In genomic region chr5:134567651-134568338, GRCh38 we compare ENCODE assay signal across 10 cellular contexts. TPM values are rescaled to one million over a fixed set of nuclear protein-coding genes. Genes with fewer than 3 reads are reported as not detected.
A peak's percentile ranks its signal among the peaks of the same experiment; 100 is the strongest.
DNase-seq lines count a peak whose midpoint lies in the region; ATAC-seq and TF ChIP-seq lines count a peak whose summit lies in the region.
"Had no signal": no experiment of that assay in that cellular context is flagged by ENCODE, and none has a peak within 500 bp of the region (broad histone marks: within the 10 kb centered on the region; RNA-seq: fewer than 3 reads in every experiment).

No MANE protein-coding gene starts in this region.

- H3K4me3 Mint-ChIP-seq in activated naive CD4-positive, alpha-beta T cell treated with anti-CD3 and anti-CD28 coated beads, Interleukin-2, amount 50 U/mL, for 24 hours, result no peak overlapping the region
- no peak overlapping the region for H3K4me3 Mint-ChIP-seq in memory B cell

- no peaks in the 10 kb centered on the region for H3K27me3 Mint-ChIP-seq in activated naive CD4-positive, alpha-beta T cell treated with anti-CD3 and anti-CD28 coated beads, Interleukin-2, amount 50 U/mL, for 24 hours
- no peaks in the 10 kb centered on the region for H3K27me3 Mint-ChIP-seq in memory B cell

- intact Hi-C loops in upper lobe of right lung (cut with DNase I) (no loop called here), head of caudate nucleus (cut with DNase I) (no loop called here)

- peak overlapping the region; percentile 76 for H3K27ac Mint-ChIP-seq in activated naive CD4-positive, alpha-beta T cell treated with anti-CD3 and anti-CD28 coated beads, Interleukin-2, amount 50 U/mL, for 24 hours
- H3K27ac Mint-ChIP-seq in memory B cell, result peak overlapping the region; percentile 49

- H3K36me3 ChIP-seq in upper lobe of right lung, result peaks cover 100% of the 10 kb centered on the region

- H3K9me3 ChIP-seq in upper lobe of right lung, result no peaks in the 10 kb centered on the region

- H3K9me3 Mint-ChIP-seq in activated naive CD4-positive, alpha-beta T cell treated with anti-CD3 and anti-CD28 coated beads, Interleukin-2, amount 50 U/mL, for 24 hours, result no peaks in the 10 kb centered on the region
- no peaks in the 10 kb centered on the region for H3K9me3 Mint-ChIP-seq in memory B cell

- no peak overlapping the region for H3K4me3 ChIP-seq in upper lobe of right lung

- no peak for ATAC-seq in memory B cell (ENCODE audit: low read depth)
- ATAC-seq in upper lobe of right lung, result peak; percentile 79
- no peak for ATAC-seq in HG02642 (IDR thresholded peaks at IDR 0.05; ENCODE audit: poor library complexity, unreplicated experiment)

- peaks cover 10% of the 10 kb centered on the region for H3K36me3 Mint-ChIP-seq in activated naive CD4-positive, alpha-beta T cell treated with anti-CD3 and anti-CD28 coated beads, Interleukin-2, amount 50 U/mL, for 24 hours
- peaks cover 47% of the 10 kb centered on the region for H3K36me3 Mint-ChIP-seq in memory B cell

- H3K27ac ChIP-seq in caudate nucleus (ENCODE audit: low read depth, low read length), result peak overlapping the region; percentile 4
- peak overlapping the region; percentile 58 for H3K27ac ChIP-seq in upper lobe of right lung

- DNase-seq in activated naive CD4-positive, alpha-beta T cell treated with Interleukin-2 at 50 U/mL for 16 hours, result no peak
- no peak for DNase-seq in caudate nucleus (lab: John Stamatoyannopoulos, UW)
- DNase-seq in memory B cell (ENCODE audit: low spot score in 2 of 2), result no peak
- DNase-seq in upper lobe of right lung, result no peak
- no peak for DNase-seq in NCI-H2107 treated with DMSO at 0.1 percent for 48 hours (lab: John Stamatoyannopoulos, UW; ENCODE audit: unreplicated experiment)
- no peak for DNase-seq in head of caudate nucleus
- DNase-seq: activated CD8-positive, alpha-beta memory T cell treated with anti-CD3 and anti-CD28 coated beads, Interleukin-2, amount 50 U/mL, for 48 hours; NCI-H82 had no signal

- no peak for TF ChIP-seq CTCF in upper lobe of right lung (IDR thresholded peaks at IDR 0.05)

- no peaks in the 10 kb centered on the region for H3K4me1 Mint-ChIP-seq in activated naive CD4-positive, alpha-beta T cell treated with anti-CD3 and anti-CD28 coated beads, Interleukin-2, amount 50 U/mL, for 24 hours
- H3K4me1 Mint-ChIP-seq in memory B cell, result peaks cover 19% of the 10 kb centered on the region

- H3K4me1 ChIP-seq in upper lobe of right lung, result peaks cover 34% of the 10 kb centered on the region

- no peaks in the 10 kb centered on the region for H3K27me3 ChIP-seq in upper lobe of right lung

RNA-seq across cellular contexts. Expression of gene JADE2, which starts 42.3 kb away (rescaled TPM):
- 86.7 TPM for total RNA-seq in upper lobe of right lung
